Comparison of ENCODE assay signal across 1 cellular context in the genomic region with DNA sequence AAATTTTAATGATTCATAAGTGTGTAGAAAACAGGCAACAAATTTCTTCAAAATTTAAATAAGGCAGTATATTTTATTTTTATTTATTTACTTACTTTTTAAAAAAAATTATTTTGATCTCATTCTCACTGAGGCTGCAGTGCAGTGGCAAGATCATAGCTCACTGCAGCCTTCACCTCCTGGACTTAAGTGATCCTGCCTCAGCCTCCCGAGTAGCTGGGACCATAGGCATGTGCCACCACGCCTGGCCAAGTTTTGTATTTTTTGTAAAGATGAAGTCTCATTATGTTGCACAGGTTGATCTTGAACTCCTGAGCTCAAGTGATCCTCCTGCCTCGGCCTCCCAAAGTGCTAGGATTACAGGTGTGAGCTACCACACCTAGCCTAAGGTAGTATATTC.
TF ChIP-seq lines count a peak whose summit lies in the region.

No MANE protein-coding gene starts in this region.

TF ChIP-seq in WTC11, 78 proteins besides CTCF, POLR2A, EP300 and RAD21:
- no peak for TF ChIP-seq ZNF671 (CRISPR knock-in tag; IDR thresholded peaks at IDR 0.05)
- TF ChIP-seq, protein P1, sequence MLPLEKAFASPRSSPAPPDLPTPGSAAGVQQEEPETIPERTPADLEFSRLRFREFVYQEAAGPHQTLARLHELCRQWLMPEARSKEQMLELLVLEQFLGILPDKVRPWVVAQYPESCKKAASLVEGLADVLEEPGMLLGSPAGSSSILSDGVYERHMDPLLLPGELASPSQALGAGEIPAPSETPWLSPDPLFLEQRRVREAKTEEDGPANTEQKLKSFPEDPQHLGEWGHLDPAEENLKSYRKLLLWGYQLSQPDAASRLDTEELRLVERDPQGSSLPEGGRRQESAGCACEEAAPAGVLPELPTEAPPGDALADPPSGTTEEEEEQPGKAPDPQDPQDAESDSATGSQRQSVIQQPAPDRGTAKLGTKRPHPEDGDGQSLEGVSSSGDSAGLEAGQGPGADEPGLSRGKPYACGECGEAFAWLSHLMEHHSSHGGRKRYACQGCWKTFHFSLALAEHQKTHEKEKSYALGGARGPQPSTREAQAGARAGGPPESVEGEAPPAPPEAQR (CRISPR knock-in tag; IDR thresholded peaks at IDR 0.05): no peak
- no peak for TF ChIP-seq TP53 (CRISPR knock-in tag; IDR thresholded peaks at IDR 0.05)
- TF ChIP-seq FOXK1 (CRISPR knock-in tag; IDR thresholded peaks at IDR 0.05): no peak
